Comparison of ENCODE assay signal across 23 cellular contexts in the genomic region with DNA sequence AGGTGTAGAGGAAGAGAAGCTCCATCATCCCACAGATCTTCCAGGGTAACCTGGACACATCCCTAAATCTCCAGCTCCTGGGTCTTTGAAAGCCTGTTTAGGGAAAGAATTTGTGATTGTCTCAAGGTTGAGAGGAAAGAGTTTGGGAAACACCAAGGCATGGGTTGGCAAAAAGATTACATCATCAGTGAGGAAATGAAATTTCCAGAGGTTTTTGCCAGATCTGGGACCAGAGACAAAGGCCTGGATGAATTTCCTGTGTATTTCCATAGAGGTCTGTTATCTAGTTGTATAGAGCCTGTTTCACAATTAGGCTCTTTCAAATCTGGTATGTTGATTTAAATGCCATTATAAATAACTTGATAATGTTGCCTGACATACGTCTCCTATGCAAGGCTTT.
"Had no signal": no experiment of that assay in that cellular context is flagged by ENCODE, and none has a peak within 500 bp of the region (broad histone marks: within the 10 kb centered on the region; RNA-seq: fewer than 3 reads in every experiment).

No MANE protein-coding gene starts in this region.

- H3K79me2 ChIP-seq: hepatocyte had no signal

- H3K4me2 ChIP-seq: hepatocyte had no signal

- FAIRE-seq: endometrium had no signal

- DNase-seq: dorsolateral prefrontal cortex; effector CD8-positive, alpha-beta T cell; esophagus squamous epithelium; foreskin melanocyte; head of caudate nucleus; left colon; left ventricle myocardium superior; mesenchymal stem cell; midbrain; naive B cell; nephron progenitor cell; psoas muscle; sigmoid colon; stimulated activated CD4-positive, alpha-beta T cell treated with anti-CD3 and anti-CD28 coated beads, Interleukin-2, amount 100 ng/mL, for 24 hours; stimulated activated CD4-positive, alpha-beta T cell treated with anti-CD3 and anti-CD28 coated beads, Interleukin-4, amount 100 ng/mL, for 4 hours; stimulated activated naive B cell treated with anti-CD40 and anti-IgM and Interleukin-4, amounts not matched to agents 10 μg/mL and 1 μg/mL and 100 μg/mL, for 72 hours; trophoblast cell had no signal

- H3K36me3 ChIP-seq: esophagus squamous epithelium, neutrophil, sigmoid colon had no signal

- H3K4me3 ChIP-seq: coronary artery, dorsolateral prefrontal cortex, esophagus squamous epithelium, hepatocyte, lung, psoas muscle, sigmoid colon, skin epidermis had no signal

- H3K36me3 Mint-ChIP-seq: naive B cell had no signal

- H2AFZ ChIP-seq: hepatocyte had no signal

- H3K9me3 Mint-ChIP-seq: naive B cell; nephron progenitor cell; stimulated activated naive B cell treated with anti-CD40 and anti-IgM and Interleukin-4, amounts not matched to agents 10 μg/mL and 1 μg/mL and 100 μg/mL, for 72 hours had no signal

- H3K9me3 ChIP-seq: esophagus squamous epithelium, neutrophil, psoas muscle, sigmoid colon had no signal

- H3K27ac ChIP-seq: coronary artery, dorsolateral prefrontal cortex, esophagus squamous epithelium, hepatocyte, neutrophil, psoas muscle, sigmoid colon, skin epidermis had no signal

- H3K27ac Mint-ChIP-seq: naive B cell; nephron progenitor cell; stimulated activated naive B cell treated with anti-CD40 and anti-IgM and Interleukin-4, amounts not matched to agents 10 μg/mL and 1 μg/mL and 100 μg/mL, for 72 hours had no signal

- ATAC-seq: left colon; left ventricle myocardium superior; psoas muscle; stimulated activated naive B cell treated with anti-CD40 and anti-IgM and Interleukin-4, amounts not matched to agents 10 μg/mL and 1 μg/mL and 100 μg/mL, for 72 hours had no signal

- H3K4me1 ChIP-seq: psoas muscle had no signal

- H3K4me3 Mint-ChIP-seq: naive B cell; nephron progenitor cell; stimulated activated naive B cell treated with anti-CD40 and anti-IgM and Interleukin-4, amounts not matched to agents 10 μg/mL and 1 μg/mL and 100 μg/mL, for 72 hours had no signal
